8 cellular contexts compared by ENCODE assay signal in genomic region chr7:14457567-14458453, GRCh38.
DNase-seq lines count a peak whose midpoint lies in the region; ATAC-seq and TF ChIP-seq lines count a peak whose summit lies in the region.

No MANE protein-coding gene starts in this region.

- no peaks in the 10 kb centered on the region for H4K20me1 ChIP-seq in SK-N-SH (ENCODE audit: insufficient read depth)

- intact Hi-C loops in body of pancreas (cut with DNase I), result loop anchor here (10.0 kb wide), 1 partner anchor 1173 kb away; no protein-coding TSS in a partner anchor
- intact Hi-C loops in sciatic nerve (cut with DNase I), result no loop called here

- TF ChIP-seq POLR2A in body of pancreas (IDR thresholded peaks at IDR 0.05), result no peak

- no peaks in the 10 kb centered on the region for H3K36me3 ChIP-seq in HAP-1 (replicated peaks)
- no peaks in the 10 kb centered on the region for H3K36me3 ChIP-seq in SK-N-SH (replicated peaks in 1 of 2; ENCODE audit: control insufficient read depth in 1 of 2, insufficient read depth in 2 of 2, low read length in 1 of 2)
- H3K36me3 ChIP-seq in body of pancreas (replicated peaks in 1 of 2; ENCODE audit: insufficient read depth in 1 of 2, low read depth in 2 of 2), result no peaks in the 10 kb centered on the region

- H3K27ac ChIP-seq in SK-N-SH (ENCODE audit: low read depth in 2 of 2, low read length in 1 of 2) (no peak overlapping the region; a peak in 1 of 4 replicates), body of pancreas (no peak overlapping the region)

- TF ChIP-seq RAD21 in SK-N-SH (IDR thresholded peaks at IDR 0.05; ENCODE audit: low read length), result peak; percentile 98

- no peaks in the 10 kb centered on the region for H3K79me2 ChIP-seq in SK-N-SH (ENCODE audit: insufficient read depth)

- H3K4me1 ChIP-seq in HAP-1 (no peaks in the 10 kb centered on the region), SK-N-SH (ENCODE audit: control insufficient read depth in 1 of 2, insufficient read depth in 2 of 2, low read depth in 1 of 2, low read length in 1 of 2) (no peaks in the 10 kb centered on the region; a peak in 1 of 4 replicates), body of pancreas (peaks cover 4% of the 10 kb centered on the region)

- H3K9me3 ChIP-seq in HAP-1, result no peaks in the 10 kb centered on the region
- H3K9me3 ChIP-seq in SK-N-SH, result no peaks in the 10 kb centered on the region
- no peaks in the 10 kb centered on the region for H3K9me3 ChIP-seq in body of pancreas

- in situ Hi-C loops in HAP-1 (cut with MboI; ENCODE audit: low sequenced_read_pairs), result loop anchor here (25.0 kb wide), 1 partner anchor 1171 kb away; no protein-coding TSS in a partner anchor

- H3K9me2 ChIP-seq in SK-N-SH, result no peaks in the 10 kb centered on the region

- H3F3A ChIP-seq in SK-N-SH (replicated peaks; ENCODE audit: insufficient read depth), result no peaks in the 10 kb centered on the region

- H3K27me3 ChIP-seq in HAP-1 (ENCODE audit: low read depth) (no peaks in the 10 kb centered on the region), SK-N-SH (ENCODE audit: insufficient read depth) (no peaks in the 10 kb centered on the region), body of pancreas (peaks cover 0 to 5% of the 10 kb centered on the region in 2 donors)

- peak; percentile 77 for ATAC-seq in body of pancreas
- ATAC-seq in sciatic nerve, result peak; percentile 86
- ATAC-seq in GM21528 (IDR thresholded peaks at IDR 0.05; ENCODE audit: low FRiP score, unreplicated experiment), result no peak

- H3K4me2 ChIP-seq in SK-N-SH, result peak overlapping the region; percentile 0; the same call in 1 of the 2 replicates

- H3K4me3 ChIP-seq in HAP-1 (no peak overlapping the region), SK-N-SH (ENCODE audit: low read depth in 2 of 2, low read length in 1 of 2) (peak overlapping the region; percentile 6 to 9; a peak in 1 of 4 replicates), body of pancreas (no peak overlapping the region)

- POLR2A ChIA-PET in SK-N-SH (lab: Yijun Ruan, JAX), result no interaction called here

- no peak overlapping the region for H3K9ac ChIP-seq in SK-N-SH

- DNase-seq in DMS153 treated with DMSO at 0.1 percent for 48 hours (lab: John Stamatoyannopoulos, UW; ENCODE audit: unreplicated experiment), result peak; percentile 91
- DNase-seq in HAP-1 (ENCODE audit: low spot score in 2 of 2), result peak; percentile 77 to 81
- DNase-seq in NCI-H1105 treated with DMSO at 0.1 percent for 48 hours (lab: John Stamatoyannopoulos, UW), result peak; percentile 78
- DNase-seq in SK-N-SH, result peak; percentile 53
- DNase-seq in body of pancreas, result peak; percentile 75 to 80 (median 77)
- DNase-seq in iPS DF 19.7 (ENCODE audit: low read depth, low spot score), result peak; percentile 38
- DNase-seq in sciatic nerve (ENCODE audit: low spot score), result peak; percentile 81

- WGBS in SK-N-SH (ENCODE audit: low lambda C conversion rate), result 28% methylated on average over 13 of the region's 13 CpGs
- 19 to 20% methylated on average over 13 of the region's 13 CpGs for WGBS in body of pancreas, 2 donors

- CTCF ChIA-PET in SK-N-SH (lab: Yijun Ruan, JAX), result interaction anchor here (0.5 to 3.4 kb wide), 51 partner anchors 9 to 1933 kb away, joined by 3 to 36 read pairs (median 4); partner anchors contain the start of gene ETV1

- TF ChIP-seq EP300 in SK-N-SH (IDR thresholded peaks at IDR 0.05; ENCODE audit: borderline replicate concordance in 1 of 2, low read depth in 1 of 2, low read length in 1 of 2), result no peak

- TF ChIP-seq CTCF in SK-N-SH (IDR thresholded peaks at IDR 0.05), result peak; percentile 98
- TF ChIP-seq CTCF in body of pancreas (IDR thresholded peaks at IDR 0.05), result peak; percentile 72 to 89 (median 78)

- peak overlapping the region; percentile 20; the same call in 1 of the 2 replicates for H2AFZ ChIP-seq in SK-N-SH (ENCODE audit: low read depth)

TF ChIP-seq in SK-N-SH, 30 proteins besides CTCF, POLR2A, EP300 and RAD21:
- TF ChIP-seq GABPA (IDR thresholded peaks at IDR 0.05; ENCODE audit: low read depth), result no peak
- peak; percentile 97 for TF ChIP-seq SMC3 (IDR thresholded peaks at IDR 0.05; ENCODE audit: low read depth, low read length)
- no peak for TF ChIP-seq CHD2 (IDR thresholded peaks at IDR 0.05; ENCODE audit: low read length, partially characterized antibody)

Comparison
In these comparisons a context has a peak if more than half of its experiments do, and no peak if none do; other contexts are left out.
1. DNase-seq: peak in every context shown above with its lines; median percentile 91 in DMS153 treated with DMSO at 0.1 percent for 48 hours; 81 in sciatic nerve; 79 in HAP-1; 78 in NCI-H1105 treated with DMSO at 0.1 percent for 48 hours; 77 in body of pancreas; 53 in SK-N-SH; 38 in iPS DF 19.7.
2. H3K4me3 ChIP-seq: peak in SK-N-SH (2 of 2); none in HAP-1 (single experiment) and body of pancreas (0 of 2).